ENCODE assay signal across 1 cellular context in the genomic region with DNA sequence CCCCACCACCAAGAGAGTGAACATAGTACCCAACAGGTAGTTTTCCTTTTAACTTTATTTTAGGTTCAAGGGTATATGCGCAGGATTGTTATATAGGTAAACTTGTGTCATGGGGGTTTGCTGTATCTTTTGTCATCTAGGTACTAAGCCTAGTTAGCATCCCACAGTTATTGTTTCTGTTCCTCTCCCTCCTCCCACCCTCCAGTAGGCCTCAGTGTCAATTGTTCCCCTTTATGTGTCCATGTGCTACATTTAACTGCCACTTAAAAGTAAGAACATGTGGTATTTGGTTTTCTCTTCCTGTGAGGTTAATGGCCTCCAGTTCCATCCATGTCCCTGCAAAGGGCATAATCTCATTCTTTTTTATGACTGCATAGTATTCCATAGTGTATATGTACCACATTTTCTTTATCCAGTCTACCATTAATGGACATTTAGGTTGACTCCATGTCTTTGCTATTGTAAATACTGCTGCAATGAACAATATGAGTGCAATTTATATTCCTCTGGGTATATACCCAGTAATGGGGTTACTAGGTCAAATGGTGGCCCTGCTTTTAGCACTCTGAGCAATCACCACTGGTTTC.
TF ChIP-seq lines count a peak whose summit lies in the region.

No MANE protein-coding gene starts in this region.

TF ChIP-seq in SK-N-SH, 30 proteins besides CTCF, POLR2A, EP300 and RAD21 (continued from another document):
- TF ChIP-seq, protein P1, sequence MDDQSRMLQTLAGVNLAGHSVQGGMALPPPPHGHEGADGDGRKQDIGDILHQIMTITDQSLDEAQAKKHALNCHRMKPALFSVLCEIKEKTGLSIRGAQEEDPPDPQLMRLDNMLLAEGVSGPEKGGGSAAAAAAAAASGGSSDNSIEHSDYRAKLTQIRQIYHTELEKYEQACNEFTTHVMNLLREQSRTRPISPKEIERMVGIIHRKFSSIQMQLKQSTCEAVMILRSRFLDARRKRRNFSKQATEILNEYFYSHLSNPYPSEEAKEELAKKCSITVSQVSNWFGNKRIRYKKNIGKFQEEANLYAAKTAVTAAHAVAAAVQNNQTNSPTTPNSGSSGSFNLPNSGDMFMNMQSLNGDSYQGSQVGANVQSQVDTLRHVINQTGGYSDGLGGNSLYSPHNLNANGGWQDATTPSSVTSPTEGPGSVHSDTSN (IDR thresholded peaks at IDR 0.05), result no peak
- no peak for TF ChIP-seq FOXM1 (IDR thresholded peaks at IDR 0.05; ENCODE audit: low read depth)
- no peak for TF ChIP-seq FOXJ3 (CRISPR knock-in tag; IDR thresholded peaks at IDR 0.05)
- TF ChIP-seq POLR2AphosphoS5 (IDR thresholded peaks at IDR 0.05; ENCODE audit: low read depth, low read length), result peak; percentile 9
